ENCODE assay signal across 1 cellular context in the genomic region with DNA sequence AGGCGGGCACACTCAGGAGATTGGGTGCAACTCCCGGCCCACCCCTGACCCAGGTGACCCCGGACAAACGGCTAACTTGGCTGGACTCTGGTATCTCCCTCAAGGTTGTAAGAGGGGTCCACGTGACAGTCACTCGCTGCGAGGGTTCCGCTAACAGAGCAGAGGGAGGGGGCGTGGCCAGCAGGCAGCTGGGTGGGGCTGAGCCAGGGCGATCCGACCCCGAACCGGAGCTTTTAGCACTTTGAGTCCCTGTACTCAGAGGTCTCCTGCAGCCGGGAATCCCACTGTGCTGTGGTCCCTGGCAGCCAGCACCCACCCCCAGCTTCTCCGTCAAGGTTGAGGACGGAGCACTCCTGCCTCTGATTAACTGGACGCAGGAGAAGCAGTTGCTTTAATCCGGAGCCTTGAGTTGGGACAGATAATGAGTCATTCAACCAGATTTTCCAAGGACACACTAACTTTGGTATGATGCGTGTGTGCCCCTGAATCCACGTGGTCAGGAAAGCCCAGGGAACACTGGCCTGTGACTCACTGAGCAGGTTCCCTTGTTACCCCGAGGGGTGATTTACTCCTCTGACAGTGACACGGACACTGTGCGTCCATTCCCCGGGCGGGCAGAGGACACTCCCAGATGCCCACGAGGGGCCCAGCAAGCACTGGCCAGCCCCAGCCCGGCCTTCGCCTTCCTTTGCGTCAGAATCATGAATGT.
TF ChIP-seq lines count a peak whose summit lies in the region.

No MANE protein-coding gene starts in this region.

TF ChIP-seq in HepG2, 621 proteins besides CTCF, POLR2A, EP300 and RAD21 (continued from another document and continues in another):
- TF ChIP-seq, protein P1, sequence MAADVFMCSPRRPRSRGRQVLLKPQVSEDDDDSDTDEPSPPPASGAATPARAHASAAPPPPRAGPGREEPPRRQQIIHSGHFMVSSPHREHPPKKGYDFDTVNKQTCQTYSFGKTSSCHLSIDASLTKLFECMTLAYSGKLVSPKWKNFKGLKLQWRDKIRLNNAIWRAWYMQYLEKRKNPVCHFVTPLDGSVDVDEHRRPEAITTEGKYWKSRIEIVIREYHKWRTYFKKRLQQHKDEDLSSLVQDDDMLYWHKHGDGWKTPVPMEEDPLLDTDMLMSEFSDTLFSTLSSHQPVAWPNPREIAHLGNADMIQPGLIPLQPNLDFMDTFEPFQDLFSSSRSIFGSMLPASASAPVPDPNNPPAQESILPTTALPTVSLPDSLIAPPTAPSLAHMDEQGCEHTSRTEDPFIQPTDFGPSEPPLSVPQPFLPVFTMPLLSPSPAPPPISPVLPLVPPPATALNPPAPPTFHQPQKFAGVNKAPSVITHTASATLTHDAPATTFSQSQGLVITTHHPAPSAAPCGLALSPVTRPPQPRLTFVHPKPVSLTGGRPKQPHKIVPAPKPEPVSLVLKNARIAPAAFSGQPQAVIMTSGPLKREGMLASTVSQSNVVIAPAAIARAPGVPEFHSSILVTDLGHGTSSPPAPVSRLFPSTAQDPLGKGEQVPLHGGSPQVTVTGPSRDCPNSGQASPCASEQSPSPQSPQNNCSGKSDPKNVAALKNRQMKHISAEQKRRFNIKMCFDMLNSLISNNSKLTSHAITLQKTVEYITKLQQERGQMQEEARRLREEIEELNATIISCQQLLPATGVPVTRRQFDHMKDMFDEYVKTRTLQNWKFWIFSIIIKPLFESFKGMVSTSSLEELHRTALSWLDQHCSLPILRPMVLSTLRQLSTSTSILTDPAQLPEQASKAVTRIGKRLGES (CRISPR knock-in tag; IDR thresholded peaks at IDR 0.05; ENCODE audit: borderline replicate concordance): peak; percentile 87
- TF ChIP-seq ARHGAP35 (CRISPR knock-in tag; IDR thresholded peaks at IDR 0.05; ENCODE audit: borderline replicate concordance): no peak
- TF ChIP-seq RXRA (CRISPR knock-in tag; IDR thresholded peaks at IDR 0.05): no peak; the same call in 1 of the 2 replicates
- TF ChIP-seq IRX3 (CRISPR knock-in tag; IDR thresholded peaks at IDR 0.05; ENCODE audit: borderline replicate concordance, low read depth): no peak
- TF ChIP-seq, protein P2, sequence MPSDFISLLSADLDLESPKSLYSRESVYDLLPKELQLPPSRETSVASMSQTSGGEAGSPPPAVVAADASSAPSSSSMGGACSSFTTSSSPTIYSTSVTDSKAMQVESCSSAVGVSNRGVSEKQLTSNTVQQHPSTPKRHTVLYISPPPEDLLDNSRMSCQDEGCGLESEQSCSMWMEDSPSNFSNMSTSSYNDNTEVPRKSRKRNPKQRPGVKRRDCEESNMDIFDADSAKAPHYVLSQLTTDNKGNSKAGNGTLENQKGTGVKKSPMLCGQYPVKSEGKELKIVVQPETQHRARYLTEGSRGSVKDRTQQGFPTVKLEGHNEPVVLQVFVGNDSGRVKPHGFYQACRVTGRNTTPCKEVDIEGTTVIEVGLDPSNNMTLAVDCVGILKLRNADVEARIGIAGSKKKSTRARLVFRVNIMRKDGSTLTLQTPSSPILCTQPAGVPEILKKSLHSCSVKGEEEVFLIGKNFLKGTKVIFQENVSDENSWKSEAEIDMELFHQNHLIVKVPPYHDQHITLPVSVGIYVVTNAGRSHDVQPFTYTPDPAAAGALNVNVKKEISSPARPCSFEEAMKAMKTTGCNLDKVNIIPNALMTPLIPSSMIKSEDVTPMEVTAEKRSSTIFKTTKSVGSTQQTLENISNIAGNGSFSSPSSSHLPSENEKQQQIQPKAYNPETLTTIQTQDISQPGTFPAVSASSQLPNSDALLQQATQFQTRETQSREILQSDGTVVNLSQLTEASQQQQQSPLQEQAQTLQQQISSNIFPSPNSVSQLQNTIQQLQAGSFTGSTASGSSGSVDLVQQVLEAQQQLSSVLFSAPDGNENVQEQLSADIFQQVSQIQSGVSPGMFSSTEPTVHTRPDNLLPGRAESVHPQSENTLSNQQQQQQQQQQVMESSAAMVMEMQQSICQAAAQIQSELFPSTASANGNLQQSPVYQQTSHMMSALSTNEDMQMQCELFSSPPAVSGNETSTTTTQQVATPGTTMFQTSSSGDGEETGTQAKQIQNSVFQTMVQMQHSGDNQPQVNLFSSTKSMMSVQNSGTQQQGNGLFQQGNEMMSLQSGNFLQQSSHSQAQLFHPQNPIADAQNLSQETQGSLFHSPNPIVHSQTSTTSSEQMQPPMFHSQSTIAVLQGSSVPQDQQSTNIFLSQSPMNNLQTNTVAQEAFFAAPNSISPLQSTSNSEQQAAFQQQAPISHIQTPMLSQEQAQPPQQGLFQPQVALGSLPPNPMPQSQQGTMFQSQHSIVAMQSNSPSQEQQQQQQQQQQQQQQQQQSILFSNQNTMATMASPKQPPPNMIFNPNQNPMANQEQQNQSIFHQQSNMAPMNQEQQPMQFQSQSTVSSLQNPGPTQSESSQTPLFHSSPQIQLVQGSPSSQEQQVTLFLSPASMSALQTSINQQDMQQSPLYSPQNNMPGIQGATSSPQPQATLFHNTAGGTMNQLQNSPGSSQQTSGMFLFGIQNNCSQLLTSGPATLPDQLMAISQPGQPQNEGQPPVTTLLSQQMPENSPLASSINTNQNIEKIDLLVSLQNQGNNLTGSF (CRISPR knock-in tag; IDR thresholded peaks at IDR 0.05): no peak
- no peak for TF ChIP-seq ZNF569 (CRISPR knock-in tag; IDR thresholded peaks at IDR 0.05; ENCODE audit: borderline replicate concordance)
- peak; percentile 72 for TF ChIP-seq NR2F6 (IDR thresholded peaks at IDR 0.05)
- TF ChIP-seq NR2F6 (CRISPR knock-in tag; IDR thresholded peaks at IDR 0.05): peak; percentile 84
- TF ChIP-seq HNF4A (CRISPR knock-in tag; IDR thresholded peaks at IDR 0.05): peak; percentile 69
- no peak for TF ChIP-seq HMG20A (CRISPR knock-in tag; IDR thresholded peaks at IDR 0.05; ENCODE audit: borderline replicate concordance)
- no peak for TF ChIP-seq JUNB (CRISPR knock-in tag; IDR thresholded peaks at IDR 0.05; ENCODE audit: borderline replicate concordance)
- peak; percentile 48 for TF ChIP-seq SP5 (CRISPR knock-in tag; IDR thresholded peaks at IDR 0.05; ENCODE audit: borderline replicate concordance, low read depth)
- peak; percentile 57 for TF ChIP-seq CREB1 (IDR thresholded peaks at IDR 0.05)
- no peak for TF ChIP-seq CREB1 (CRISPR knock-in tag; IDR thresholded peaks at IDR 0.05)
- TF ChIP-seq SOX5 (CRISPR knock-in tag; IDR thresholded peaks at IDR 0.05; ENCODE audit: borderline replicate concordance): 0 out of 2 replicates have a peak, but pooled peaks have one; percentile 25
- TF ChIP-seq POGK (CRISPR knock-in tag; conservative IDR thresholded peaks at IDR 0.05): no peak
- no peak for TF ChIP-seq ZNF44 (CRISPR knock-in tag; IDR thresholded peaks at IDR 0.05)
- TF ChIP-seq ELF1 (CRISPR knock-in tag; IDR thresholded peaks at IDR 0.05): no peak
- TF ChIP-seq AHDC1 (CRISPR knock-in tag; IDR thresholded peaks at IDR 0.05; ENCODE audit: borderline replicate concordance): peak; percentile 9
- TF ChIP-seq CHD4 (IDR thresholded peaks at IDR 0.05; ENCODE audit: borderline replicate concordance, low read length): no peak
- TF ChIP-seq ZNF564 (CRISPR knock-in tag; IDR thresholded peaks at IDR 0.05): no peak
- no peak for TF ChIP-seq PREB (CRISPR knock-in tag; IDR thresholded peaks at IDR 0.05)
- TF ChIP-seq SAFB2 (CRISPR knock-in tag; IDR thresholded peaks at IDR 0.05; ENCODE audit: borderline replicate concordance, low read depth): no peak
- TF ChIP-seq ZKSCAN8 (CRISPR knock-in tag; IDR thresholded peaks at IDR 0.05; ENCODE audit: borderline replicate concordance): no peak
- TF ChIP-seq ZNF777 (CRISPR knock-in tag; IDR thresholded peaks at IDR 0.05): no peak
- peak; percentile 43; the same call in 1 of the 2 replicates for TF ChIP-seq ZNF136 (CRISPR knock-in tag; IDR thresholded peaks at IDR 0.05; ENCODE audit: low read depth)
- TF ChIP-seq, protein P3, sequence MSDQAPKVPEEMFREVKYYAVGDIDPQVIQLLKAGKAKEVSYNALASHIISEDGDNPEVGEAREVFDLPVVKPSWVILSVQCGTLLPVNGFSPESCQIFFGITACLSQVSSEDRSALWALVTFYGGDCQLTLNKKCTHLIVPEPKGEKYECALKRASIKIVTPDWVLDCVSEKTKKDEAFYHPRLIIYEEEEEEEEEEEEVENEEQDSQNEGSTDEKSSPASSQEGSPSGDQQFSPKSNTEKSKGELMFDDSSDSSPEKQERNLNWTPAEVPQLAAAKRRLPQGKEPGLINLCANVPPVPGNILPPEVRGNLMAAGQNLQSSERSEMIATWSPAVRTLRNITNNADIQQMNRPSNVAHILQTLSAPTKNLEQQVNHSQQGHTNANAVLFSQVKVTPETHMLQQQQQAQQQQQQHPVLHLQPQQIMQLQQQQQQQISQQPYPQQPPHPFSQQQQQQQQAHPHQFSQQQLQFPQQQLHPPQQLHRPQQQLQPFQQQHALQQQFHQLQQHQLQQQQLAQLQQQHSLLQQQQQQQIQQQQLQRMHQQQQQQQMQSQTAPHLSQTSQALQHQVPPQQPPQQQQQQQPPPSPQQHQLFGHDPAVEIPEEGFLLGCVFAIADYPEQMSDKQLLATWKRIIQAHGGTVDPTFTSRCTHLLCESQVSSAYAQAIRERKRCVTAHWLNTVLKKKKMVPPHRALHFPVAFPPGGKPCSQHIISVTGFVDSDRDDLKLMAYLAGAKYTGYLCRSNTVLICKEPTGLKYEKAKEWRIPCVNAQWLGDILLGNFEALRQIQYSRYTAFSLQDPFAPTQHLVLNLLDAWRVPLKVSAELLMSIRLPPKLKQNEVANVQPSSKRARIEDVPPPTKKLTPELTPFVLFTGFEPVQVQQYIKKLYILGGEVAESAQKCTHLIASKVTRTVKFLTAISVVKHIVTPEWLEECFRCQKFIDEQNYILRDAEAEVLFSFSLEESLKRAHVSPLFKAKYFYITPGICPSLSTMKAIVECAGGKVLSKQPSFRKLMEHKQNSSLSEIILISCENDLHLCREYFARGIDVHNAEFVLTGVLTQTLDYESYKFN (CRISPR knock-in tag; conservative IDR thresholded peaks at IDR 0.05): peak; percentile 80
- no peak for TF ChIP-seq KLF13 (CRISPR knock-in tag; IDR thresholded peaks at IDR 0.05)
- TF ChIP-seq MAX (IDR thresholded peaks at IDR 0.05): peak; percentile 50
- TF ChIP-seq ZNF670 (CRISPR knock-in tag; IDR thresholded peaks at IDR 0.05; ENCODE audit: borderline replicate concordance): 0 out of 2 replicates have a peak, but pooled peaks have one; percentile 63
- TF ChIP-seq, protein P4, sequence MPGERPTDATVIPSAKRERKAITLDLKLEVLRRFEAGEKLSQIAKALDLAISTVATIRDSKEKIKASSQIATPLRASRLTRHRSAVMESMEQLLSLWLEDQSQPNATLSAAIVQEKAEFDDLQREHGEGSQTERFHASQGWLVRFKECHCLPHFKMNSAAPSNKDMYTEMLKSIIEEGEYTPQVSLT (CRISPR knock-in tag; IDR thresholded peaks at IDR 0.05; ENCODE audit: borderline replicate concordance, low read depth): no peak
- TF ChIP-seq ZKSCAN5 (CRISPR knock-in tag; IDR thresholded peaks at IDR 0.05): no peak
- peak; percentile 46; the same call in 1 of the 2 replicates for TF ChIP-seq ZNF263 (CRISPR knock-in tag; IDR thresholded peaks at IDR 0.05)
- TF ChIP-seq ZNF30 (CRISPR knock-in tag; IDR thresholded peaks at IDR 0.05): no peak
- no peak for TF ChIP-seq MED13 (CRISPR knock-in tag; IDR thresholded peaks at IDR 0.05)
- TF ChIP-seq RXRB (CRISPR knock-in tag; IDR thresholded peaks at IDR 0.05; ENCODE audit: borderline replicate concordance): peak; percentile 69; the same call in 1 of the 2 replicates
